Comparison of ENCODE assay signal across 7 cellular contexts in the genomic region with DNA sequence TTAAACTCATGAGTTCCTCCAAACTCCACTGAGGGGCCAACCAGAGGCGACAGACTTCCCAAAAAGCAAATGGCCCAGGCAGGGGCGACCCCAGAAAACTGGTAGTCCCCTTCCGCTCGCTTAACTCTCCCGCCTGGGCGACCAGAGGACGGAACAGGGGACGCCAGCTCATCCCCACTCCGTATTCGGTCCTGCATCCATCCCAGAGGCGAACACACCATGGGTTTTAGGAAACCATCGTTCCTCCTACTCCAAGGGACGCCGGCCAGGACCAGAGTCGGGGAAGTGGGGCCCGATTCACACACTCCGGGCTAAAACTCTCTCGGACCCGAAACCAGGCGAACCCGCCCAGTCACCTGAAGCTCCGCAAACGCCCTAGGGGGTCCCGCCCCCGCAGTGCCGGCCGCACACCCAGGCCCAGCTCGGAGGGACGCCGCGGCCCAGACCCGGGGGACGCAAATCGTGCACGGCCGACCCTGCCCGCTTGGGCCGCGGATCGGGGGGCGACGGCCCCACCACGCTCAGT. TPM values are rescaled to one million over a fixed set of nuclear protein-coding genes. Genes with fewer than 3 reads are reported as not detected.
DNase-seq lines count a peak whose midpoint lies in the region; ATAC-seq and TF ChIP-seq lines count a peak whose summit lies in the region.

No MANE protein-coding gene starts in this region.

- peak overlapping the region; percentile 81 for H3K27ac ChIP-seq in upper lobe of right lung

- H3K36me3 ChIP-seq in neuron (ENCODE audit: insufficient read depth, low read length) (peaks cover 13% of the 10 kb centered on the region), upper lobe of right lung (no peaks in the 10 kb centered on the region)

- H3K4me1 ChIP-seq in neuron (ENCODE audit: insufficient read depth, low read length), result peaks cover 31% of the 10 kb centered on the region
- H3K4me1 ChIP-seq in upper lobe of right lung, result peaks cover 12% of the 10 kb centered on the region

- H3K9me3 ChIP-seq in neuron (ENCODE audit: low read length), result peaks cover 15% of the 10 kb centered on the region
- H3K9me3 ChIP-seq in upper lobe of right lung, result no peaks in the 10 kb centered on the region

- DNase-seq in HFF-Myc (ENCODE audit: extremely low read depth, low read depth) (no peak), MV-4-11 (lab: John Stamatoyannopoulos, UW) (peak; percentile 17), foreskin fibroblast (peak in 1 of 2 donors; percentile 46), upper lobe of right lung (peak; percentile 73)
- DNase-seq in activated T-helper 1 cell treated with anti-CD3 and anti-CD28 coated beads, Interleukin-2, amount 50 U/mL, for 16 hours (ENCODE audit: low read depth in 1 of 2, low spot score in 1 of 2), result peak; percentile 0 to 4

- ATAC-seq in GM18502 (IDR thresholded peaks at IDR 0.05; ENCODE audit: poor library complexity, unreplicated experiment) (peak; percentile 42), upper lobe of right lung (peak; percentile 55)

- H3K27me3 ChIP-seq in neuron (ENCODE audit: insufficient read depth, low read length) (no peaks in the 10 kb centered on the region), upper lobe of right lung (no peaks in the 10 kb centered on the region)

- H2AFZ ChIP-seq in neuron (ENCODE audit: low read depth, low read length), result peak overlapping the region; percentile 88

- intact Hi-C loops in upper lobe of right lung (cut with DNase I), result loop anchor here (10.0 kb wide), 1 partner anchor 63 kb away; no protein-coding TSS in a partner anchor

- TF ChIP-seq CTCF in HFF-Myc (IDR thresholded peaks at IDR 0.05; ENCODE audit: low read depth, low read length, missing control alignments) (no peak), foreskin fibroblast (IDR thresholded peaks at IDR 0.05; ENCODE audit: low read depth, low read length) (no peak), upper lobe of right lung (IDR thresholded peaks at IDR 0.05) (no peak)

- H3K4me3 ChIP-seq in HFF-Myc (replicated peaks; ENCODE audit: low read depth, low read length), result peak overlapping the region; percentile 97
- H3K4me3 ChIP-seq in foreskin fibroblast (ENCODE audit: low read depth in 1 of 2, low read length in 2 of 2), result peak overlapping the region; percentile 92
- peak overlapping the region; percentile 87 for H3K4me3 ChIP-seq in neuron (ENCODE audit: low read length)
- H3K4me3 ChIP-seq in upper lobe of right lung, result peak overlapping the region; percentile 92

RNA-seq across cellular contexts. Expression of gene TEX10, which starts 0.5 kb away (rescaled TPM):
- 13.0 TPM for total RNA-seq in upper lobe of right lung
